In the genomic region with DNA sequence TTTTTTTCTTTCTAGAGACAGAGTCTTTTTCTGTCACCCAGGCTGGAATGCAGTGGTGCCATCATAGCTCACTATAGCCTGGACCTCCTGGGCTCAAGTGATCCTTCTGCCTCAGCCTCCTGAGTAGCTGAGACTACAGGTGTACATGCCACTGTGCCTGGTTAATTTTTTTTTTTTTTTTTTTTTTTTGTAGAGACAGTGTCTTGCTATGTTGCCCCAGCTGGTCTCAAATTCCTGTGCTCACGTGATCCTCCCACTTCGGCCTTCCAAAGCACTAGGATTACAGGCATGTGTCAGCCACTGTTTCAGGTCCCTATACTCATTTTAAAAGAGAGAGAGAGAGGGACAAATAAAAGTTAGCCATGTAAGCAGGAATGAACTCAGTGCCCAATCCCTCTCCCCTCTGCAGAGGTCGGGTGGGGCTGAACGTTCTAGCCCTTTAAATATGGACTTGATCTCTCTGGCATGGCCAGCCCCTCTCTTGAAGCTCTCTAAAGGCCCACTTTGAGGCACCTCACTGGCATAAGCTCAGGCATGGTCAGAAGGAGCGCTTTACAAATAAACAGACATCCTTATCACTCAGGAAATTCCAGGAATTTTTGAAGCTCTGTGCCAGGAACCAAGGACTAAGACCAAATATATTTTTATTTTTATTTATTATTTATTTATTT, we compare ENCODE assay signal across 12 cellular contexts. TPM values are rescaled to one million over a fixed set of nuclear protein-coding genes. Genes with fewer than 3 reads are reported as not detected.
DNase-seq lines count a peak whose midpoint lies in the region; ATAC-seq and TF ChIP-seq lines count a peak whose summit lies in the region.
"Had no signal": no experiment of that assay in that cellular context is flagged by ENCODE, and none has a peak within 500 bp of the region (broad histone marks: within the 10 kb centered on the region; RNA-seq: fewer than 3 reads in every experiment).

No MANE protein-coding gene starts in this region.

- POLR2A ChIA-PET in naive thymus-derived CD4-positive, alpha-beta T cell (lab: Charles Lee), result interaction anchor here (0.6 to 5.8 kb wide), 13 partner anchors 8 to 140 kb away, joined by 3 to 71 read pairs (median 3); a partner anchor contains a TSS

- H3K4me1 ChIP-seq in naive thymus-derived CD4-positive, alpha-beta T cell (ENCODE audit: control insufficient read depth in 2 of 2, insufficient read depth in 2 of 2, low read length in 2 of 2), result peaks cover 33 to 48% of the 10 kb centered on the region in 2 donors
- no peaks in the 10 kb centered on the region for H3K4me1 ChIP-seq in prostate gland (replicated peaks)

- H3K27me3 ChIP-seq in brain microvascular endothelial cell (replicated peaks) (no peaks in the 10 kb centered on the region), prostate gland (replicated peaks; ENCODE audit: insufficient read depth) (no peaks in the 10 kb centered on the region)
- no peaks in the 10 kb centered on the region for H3K27me3 ChIP-seq in naive thymus-derived CD4-positive, alpha-beta T cell (ENCODE audit: control insufficient read depth in 2 of 2, insufficient read depth in 2 of 2, low read length in 2 of 2)
- H3K27me3 ChIP-seq: breast epithelium, Peyer's patch had no signal

- H3K9me3 Mint-ChIP-seq in naive thymus-derived CD4-positive, alpha-beta T cell, result peaks cover 0 to 5% (median 0%) of the 10 kb centered on the region in 11 donors

- TF ChIP-seq POLR2A in prostate gland (IDR thresholded peaks at IDR 0.05), result no peak

- H3K36me3 ChIP-seq in brain microvascular endothelial cell (replicated peaks) (no peaks in the 10 kb centered on the region), prostate gland (no peaks in the 10 kb centered on the region)
- no peaks in the 10 kb centered on the region for H3K36me3 ChIP-seq in naive thymus-derived CD4-positive, alpha-beta T cell (ENCODE audit: control insufficient read depth in 2 of 3, insufficient read depth in 3 of 3, low read length in 3 of 3)
- H3K36me3 ChIP-seq: breast epithelium, Peyer's patch had no signal

- H3K4me3 ChIP-seq in brain microvascular endothelial cell (ENCODE audit: low read depth, low read length), result no peak overlapping the region
- H3K4me3 ChIP-seq in naive thymus-derived CD4-positive, alpha-beta T cell (ENCODE audit: low read length), result no peak overlapping the region
- no peak overlapping the region for H3K4me3 ChIP-seq in prostate gland
- H3K4me3 ChIP-seq: breast epithelium, Peyer's patch had no signal

- H3K36me3 Mint-ChIP-seq in naive thymus-derived CD4-positive, alpha-beta T cell, result peaks cover 0 to 15% (median 0%) of the 10 kb centered on the region in 5 donors

- TF ChIP-seq CTCF in brain microvascular endothelial cell (IDR thresholded peaks at IDR 0.05; ENCODE audit: low read depth, low read length, missing control alignments) (no peak), prostate gland (IDR thresholded peaks at IDR 0.05) (no peak)

- H3K27ac Mint-ChIP-seq in naive thymus-derived CD4-positive, alpha-beta T cell, result peak overlapping the region in 8 of 9 donors; percentile 55 to 82 (median 68)

- ATAC-seq in naive thymus-derived CD4-positive, alpha-beta T cell, result no peak
- ATAC-seq in GM21825 (IDR thresholded peaks at IDR 0.05; ENCODE audit: unreplicated experiment) (no peak), GM21526 (IDR thresholded peaks at IDR 0.05; ENCODE audit: low FRiP score, unreplicated experiment) (no peak)

- CTCF ChIA-PET in naive thymus-derived CD4-positive, alpha-beta T cell (lab: Charles Lee), result interaction anchor here (0.6 to 2.7 kb wide), 8 partner anchors 8 to 204 kb away, joined by 3 to 11 read pairs (median 4); a partner anchor contains a TSS

- WGBS in prostate gland, result 45% methylated on average over 5 of the region's 5 CpGs

- peaks cover 40 to 65% (median 63%) of the 10 kb centered on the region in 7 donors for H3K4me1 Mint-ChIP-seq in naive thymus-derived CD4-positive, alpha-beta T cell

- DNase-seq in COLO829 (ENCODE audit: low spot score), result peak; percentile 30
- DNase-seq in M059J (ENCODE audit: low read depth), result peak; percentile 86
- peak; percentile 60 for DNase-seq in brain microvascular endothelial cell
- DNase-seq in naive thymus-derived CD4-positive, alpha-beta T cell, result no peak
- no peak for DNase-seq in prostate gland (ENCODE audit: low spot score)
- DNase-seq in GM19238 (ENCODE audit: insufficient read length, low spot score), result no peak
- DNase-seq: DMS79, nucleus accumbens had no signal

- in situ Hi-C loops in brain microvascular endothelial cell (cut with HindIII; ENCODE audit: low pct_ligation_motif_present, low sequenced_read_pairs), result no loop called here

- intact Hi-C loops in naive thymus-derived CD4-positive, alpha-beta T cell (cut with micrococcal nuclease), result loop anchor here (10.0 kb wide), 2 partner anchors 604 to 1164 kb away; a partner anchor contains a TSS
- intact Hi-C loops in prostate gland (cut with DNase I), result no loop called here

- H3K27ac ChIP-seq in brain microvascular endothelial cell, result peak overlapping the region; percentile 53
- peak overlapping the region; percentile 12 for H3K27ac ChIP-seq in naive thymus-derived CD4-positive, alpha-beta T cell (ENCODE audit: low read depth, low read length)
- H3K27ac ChIP-seq in prostate gland, result no peak overlapping the region
- H3K27ac ChIP-seq: breast epithelium, Peyer's patch had no signal

- no peak overlapping the region for H3K4me3 Mint-ChIP-seq in naive thymus-derived CD4-positive, alpha-beta T cell

- no peaks in the 10 kb centered on the region for H3K9me3 ChIP-seq in naive thymus-derived CD4-positive, alpha-beta T cell (ENCODE audit: control insufficient read depth in 2 of 3, low read length in 3 of 3)
- no peaks in the 10 kb centered on the region for H3K9me3 ChIP-seq in prostate gland
- H3K9me3 ChIP-seq: breast epithelium, Peyer's patch had no signal

- no peaks in the 10 kb centered on the region for H3K27me3 Mint-ChIP-seq in naive thymus-derived CD4-positive, alpha-beta T cell

RNA-seq across cellular contexts. Expression of a gene that starts 9.0 kb away (rescaled TPM):
- total RNA-seq in M059J (2014; rRNA removed; shearing (Covaris generic)), result 1.5 and 3.9 TPM in 2 replicates
- 100 to 1,000 TPM in 1 of 5 experiments, 10 to 100 TPM in 4; 43.8 to 108 (median 62.5) TPM for total RNA-seq in naive thymus-derived CD4-positive, alpha-beta T cell
- 100 to 1,000 TPM; 129 to 135 TPM for polyA plus RNA-seq in naive thymus-derived CD4-positive, alpha-beta T cell
- 10 to 100 TPM; 27.5 to 31.1 TPM for total RNA-seq in prostate gland

RNA-seq across cellular contexts. Expression of a gene that starts 52.5 kb away (rescaled TPM):
- total RNA-seq in M059J (2014; rRNA removed; shearing (Covaris generic)), result 4.1 and 6.8 TPM in 2 replicates
- total RNA-seq in naive thymus-derived CD4-positive, alpha-beta T cell, result 10 to 100 TPM; 25.1 to 74.4 (median 52.0) TPM
- polyA plus RNA-seq in naive thymus-derived CD4-positive, alpha-beta T cell, result 10 to 100 TPM; 33.1 to 34.1 TPM
- total RNA-seq in prostate gland, result 10 to 100 TPM in 1 of 2 donors, 1 to 10 TPM in 1; 3.3 to 50.3 TPM

Comparison
In these comparisons a context has a peak if more than half of its experiments do, and no peak if none do; other contexts are left out.
1. DNase-seq: peak in COLO829 (single experiment), M059J (single experiment) and brain microvascular endothelial cell (single experiment); none in naive thymus-derived CD4-positive, alpha-beta T cell (0 of 9), prostate gland (single experiment) and GM19238 (single experiment).
2. H3K27ac ChIP-seq: peak in brain microvascular endothelial cell (single experiment) and naive thymus-derived CD4-positive, alpha-beta T cell (single experiment); none in prostate gland (0 of 2).